11 cellular contexts compared by ENCODE assay signal in genomic region chr12:89721291-89721987, GRCh38. TPM values are rescaled to one million over a fixed set of nuclear protein-coding genes. Genes with fewer than 3 reads are reported as not detected.
DNase-seq lines count a peak whose midpoint lies in the region; ATAC-seq, FAIRE-seq and TF ChIP-seq lines count a peak whose summit lies in the region.
"Had no signal": no experiment of that assay in that cellular context is flagged by ENCODE, and none has a peak within 500 bp of the region (broad histone marks: within the 10 kb centered on the region; RNA-seq: fewer than 3 reads in every experiment).

No MANE protein-coding gene starts in this region.

- no peak overlapping the region for H3K4me2 ChIP-seq in osteoblast (ENCODE audit: insufficient read depth, low read length)

- TF ChIP-seq CTCF in GM10266 (IDR thresholded peaks at IDR 0.05; ENCODE audit: control insufficient read depth, insufficient read depth, low read depth, missing control alignments) = no peak
- TF ChIP-seq CTCF in GM20000 (IDR thresholded peaks at IDR 0.05; ENCODE audit: extremely low read depth, missing control alignments) = no peak
- TF ChIP-seq CTCF in kidney (IDR thresholded peaks at IDR 0.05; ENCODE audit: borderline replicate concordance, extremely low read depth, insufficient read depth) = no peak
- TF ChIP-seq CTCF in osteoblast (IDR thresholded peaks at IDR 0.05; ENCODE audit: extremely low read depth, low read depth, low read length) = no peak

- peak; percentile 58 for DNase-seq in GM10266 (ENCODE audit: extremely low spot score)
- DNase-seq in GM20000 (ENCODE audit: low spot score) = peak; percentile 49
- DNase-seq in SKM-1 treated with dmso at 0.1 percent for 144 hours (lab: John Stamatoyannopoulos, UW; ENCODE audit: unreplicated experiment) = peak; percentile 54
- no peak for DNase-seq in kidney
- no peak for DNase-seq in NK-92 (lab: John Stamatoyannopoulos, UW; ENCODE audit: unreplicated experiment)
- DNase-seq in osteoblast (ENCODE audit: insufficient read length, low spot score, missing footprints) = no peak
- no peak for DNase-seq in NCI-H1105 (lab: John Stamatoyannopoulos, UW)
- DNase-seq: BE2C had no signal

- peak; percentile 90 for ATAC-seq in HG03103 (IDR thresholded peaks at IDR 0.05; ENCODE audit: low read depth, unreplicated experiment)
- ATAC-seq: HCT116 had no signal

- H3K79me2 ChIP-seq in osteoblast (ENCODE audit: insufficient read depth, low read length) = no peaks in the 10 kb centered on the region

- no peak for FAIRE-seq in kidney (lab: Jason Lieb, UNC)
- FAIRE-seq: bronchial epithelial cell had no signal

- H3K27ac ChIP-seq in kidney (ENCODE audit: low read depth in 2 of 2, low read length in 2 of 2) (no peak overlapping the region), osteoblast (ENCODE audit: low read depth, low read length) (no peak overlapping the region)

- H3K27me3 ChIP-seq in osteoblast (ENCODE audit: insufficient read depth, low read length) = no peaks in the 10 kb centered on the region
- H3K27me3 ChIP-seq: BE2C had no signal

- H3K4me3 ChIP-seq in kidney (ENCODE audit: low read length in 2 of 2) = no peak overlapping the region
- H3K4me3 ChIP-seq in osteoblast (ENCODE audit: insufficient read depth, low read length) = no peak overlapping the region

- H3K9me3 ChIP-seq in kidney (ENCODE audit: control insufficient read depth in 1 of 2, low read length in 2 of 2) (no peaks in the 10 kb centered on the region), osteoblast (ENCODE audit: low read depth, low read length) (no peaks in the 10 kb centered on the region)
- H3K9me3 ChIP-seq: BE2C had no signal

- H3K36me3 ChIP-seq in kidney (ENCODE audit: control insufficient read depth in 1 of 2, insufficient read depth in 2 of 2, low read length in 2 of 2) = no peaks in the 10 kb centered on the region
- H3K36me3 ChIP-seq in osteoblast (ENCODE audit: insufficient read depth, low read length) = no peaks in the 10 kb centered on the region
- H3K36me3 ChIP-seq: BE2C had no signal

- intact Hi-C loops in kidney (cut with DNase I) = no loop called here

- H3K4me1 ChIP-seq in kidney (ENCODE audit: control insufficient read depth in 1 of 2, insufficient read depth in 1 of 2, low read depth in 1 of 2, low read length in 2 of 2) (no peaks in the 10 kb centered on the region), osteoblast (ENCODE audit: insufficient read depth, low read length) (no peaks in the 10 kb centered on the region)
- H3K4me1 ChIP-seq: BE2C had no signal

- H4K20me1 ChIP-seq in osteoblast (ENCODE audit: insufficient read depth, low read length) = no peaks in the 10 kb centered on the region

- no peak overlapping the region for H2AFZ ChIP-seq in osteoblast (ENCODE audit: low read length)

- no peak overlapping the region for H3K9ac ChIP-seq in kidney (ENCODE audit: low read length in 2 of 2)

RNA-seq across cellular contexts. Expression of gene ATP2B1, which starts 12.8 kb away (rescaled TPM):
- total RNA-seq in kidney (53.4 TPM), osteoblast (89.3 and 99.9 TPM in 2 replicates)
- polyA plus RNA-seq in kidney (ENCODE audit: insufficient read depth, low read depth, low replicate concordance) = 6.3 TPM

Comparison
In these comparisons a context has a peak if more than half of its experiments do, and no peak if none do; other contexts are left out.
1. DNase-seq: peak in GM10266 (single experiment), GM20000 (single experiment) and SKM-1 treated with dmso at 0.1 percent for 144 hours (single experiment); none in kidney (single experiment), NK-92 (single experiment), osteoblast (single experiment) and NCI-H1105 (single experiment).